24 cellular contexts compared by ENCODE assay signal in the genomic region with DNA sequence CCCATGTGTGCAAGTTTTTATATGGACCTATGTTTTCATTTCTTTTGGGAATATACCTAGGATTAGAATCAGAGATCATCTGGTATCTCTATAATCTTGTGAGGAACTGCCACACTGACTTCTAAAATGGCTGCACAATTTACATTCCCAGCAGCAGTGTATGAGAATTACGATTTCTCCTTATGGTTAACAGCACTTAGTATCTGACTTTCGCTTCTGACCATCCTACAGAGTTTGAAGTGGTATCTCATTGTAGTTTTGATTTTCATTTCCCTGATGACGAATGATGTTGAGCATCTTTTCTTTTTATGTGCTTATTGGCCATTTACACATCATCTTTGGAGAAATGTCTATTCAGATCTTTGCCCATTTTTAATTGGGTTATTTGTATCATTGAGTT. TPM values are rescaled to one million over a fixed set of nuclear protein-coding genes. Genes with fewer than 3 reads are reported as not detected.
DNase-seq lines count a peak whose midpoint lies in the region; ATAC-seq, FAIRE-seq and TF ChIP-seq lines count a peak whose summit lies in the region.
"Had no signal": no experiment of that assay in that cellular context is flagged by ENCODE, and none has a peak within 500 bp of the region (broad histone marks: within the 10 kb centered on the region; RNA-seq: fewer than 3 reads in every experiment).

No MANE protein-coding gene starts in this region.

- TF ChIP-seq POLR2A in GM12891 (IDR thresholded peaks at IDR 0.05; ENCODE audit: low read depth, low read length) (no peak), H1 (IDR thresholded peaks at IDR 0.05; ENCODE audit: control extremely low read depth in 1 of 2, low read depth in 2 of 2, low read length in 2 of 2) (no peak)

- H3K4ac ChIP-seq in H1 (replicated peaks; ENCODE audit: insufficient read length, low read depth, low read length) = no peak overlapping the region

- H2BK120ac ChIP-seq in H1 (replicated peaks; ENCODE audit: low read depth, low read length) = no peak overlapping the region

- H2AK5ac ChIP-seq in H1 (ENCODE audit: low read depth, low read length) = no peak overlapping the region

- H3K18ac ChIP-seq in H1 (ENCODE audit: extremely low read depth, low read length) = no peak overlapping the region

- H3F3A ChIP-seq in MM.1S (ENCODE audit: insufficient read depth, low read length) = peaks cover 4% of the 10 kb centered on the region; the same call in 1 of the 2 replicates

- no peak for ATAC-seq in foreskin keratinocyte
- ATAC-seq: HepG2, T-cell had no signal

- no peak overlapping the region for H4K91ac ChIP-seq in H1 (replicated peaks; ENCODE audit: insufficient read length, low read length)

- no peaks in the 10 kb centered on the region for H3K79me1 ChIP-seq in H1 (ENCODE audit: low read depth, low read length)

- no peak overlapping the region for H2BK5ac ChIP-seq in H1 (ENCODE audit: low read depth, low read length)

- 91% methylated on average over 3 of the region's 3 CpGs; no CpG with 5 or more reads in 1 of the 2 experiments for WGBS in H1 (ENCODE audit: extremely low coverage in 1 of 2, insufficient coverage in 1 of 2, insufficient read length in 1 of 2, insufficient replicate concordance in 2 of 2, low coverage in 1 of 2, low lambda C conversion rate in 2 of 2, missing lambda C conversion rate in 1 of 2), 2 experiments

- H3K4me3 ChIP-seq in GM12865 (ENCODE audit: low read depth, low read length) (no peak overlapping the region), MM.1S (ENCODE audit: low read length) (no peak overlapping the region), H1 (ENCODE audit: extremely low read depth in 1 of 4, insufficient read depth in 2 of 4, low read depth in 3 of 4, low read length in 4 of 4) (no peak overlapping the region)
- H3K4me3 ChIP-seq: SJSA1 had no signal

- no peak for TF ChIP-seq EP300 in H1 (IDR thresholded peaks at IDR 0.05; ENCODE audit: borderline replicate concordance in 1 of 2, low read depth in 2 of 2, low read length in 2 of 2)

- in situ Hi-C loops in GM13977 (cut with MboI; ENCODE audit: low pct_unique_long_range_greater_than_20kb, low sequenced_read_pairs, unreplicated experiment) = no loop called here

- H3K79me2 ChIP-seq in MM.1S (ENCODE audit: low read length) (no peaks in the 10 kb centered on the region), H1 (ENCODE audit: control insufficient read depth in 1 of 2, insufficient read depth in 2 of 2, low read length in 2 of 2) (no peaks in the 10 kb centered on the region)

- H2BK12ac ChIP-seq in H1 (ENCODE audit: low read depth, low read length) = 0 out of 2 replicates have a peak overlapping the region, but pooled peaks have one; percentile 43

- CTCF ChIA-PET in H1 (lab: Charles Lee; ENCODE audit: partially characterized antibody) = interaction anchor here (1.7 to 40.7 kb wide), 4 partner anchors 9 to 51 kb away, joined by 4 to 968 read pairs (median 40); no protein-coding TSS in a partner anchor

- H4K20me1 ChIP-seq in MM.1S (ENCODE audit: insufficient read depth, low read length) = no peaks in the 10 kb centered on the region
- H4K20me1 ChIP-seq in H1 (replicated peaks in 1 of 2; ENCODE audit: control insufficient read depth in 1 of 2, insufficient read depth in 2 of 2, low read length in 2 of 2) = no peaks in the 10 kb centered on the region

- H3K36me3 ChIP-seq in MM.1S (replicated peaks; ENCODE audit: insufficient read depth, low read length) = no peaks in the 10 kb centered on the region
- no peaks in the 10 kb centered on the region for H3K36me3 ChIP-seq in H1 (ENCODE audit: control insufficient read depth in 2 of 4, insufficient read depth in 4 of 4, low read length in 3 of 4)
- H3K36me3 ChIP-seq: SJSA1 had no signal

- no peak overlapping the region for H4K8ac ChIP-seq in H1 (ENCODE audit: extremely low read depth, insufficient read depth, low read length)

- no peak overlapping the region for H3K9ac ChIP-seq in MM.1S (ENCODE audit: low read length)
- H3K9ac ChIP-seq in H1 (replicated peaks in 1 of 4; ENCODE audit: extremely low read depth in 1 of 4, low read depth in 3 of 4, low read length in 3 of 4) = no peak overlapping the region; a peak in 1 of 7 replicates

- H3K4me1 ChIP-seq in MM.1S (ENCODE audit: low read length) = peaks cover 14% of the 10 kb centered on the region
- peaks cover 5 to 15% (median 6%) of the 10 kb centered on the region in 4 experiments for H3K4me1 ChIP-seq in H1 (replicated peaks in 1 of 4; ENCODE audit: control insufficient read depth in 3 of 4, insufficient read depth in 4 of 4, low read length in 3 of 4)
- H3K4me1 ChIP-seq in foreskin keratinocyte = no peaks in the 10 kb centered on the region
- H3K4me1 ChIP-seq: Caco-2, SJSA1 had no signal

- DNase-seq in GM12865 (ENCODE audit: low read depth) = peak; percentile 52
- no peak for DNase-seq in GM12891 (ENCODE audit: insufficient read length, low spot score)
- DNase-seq in MM.1S = peak; percentile 53
- no peak for DNase-seq in H1 (ENCODE audit: low read depth in 1 of 2, low spot score in 2 of 2)
- DNase-seq in NCI-H2081 treated with DMSO at 0.1 percent for 48 hours (lab: John Stamatoyannopoulos, UW) = no peak
- DNase-seq in GM13977 (ENCODE audit: low spot score) = no peak
- DNase-seq in foreskin keratinocyte = no peak
- DNase-seq: C1 segment of cervical spinal cord; Caco-2; CD4-positive, alpha-beta memory T cell; H7; NCI-H2029; NCI-H446 treated with DMSO at 0.1 percent for 48 hours; NCI-H526 treated with DMSO at 0.1 percent for 48 hours; Right ventricle myocardium superior; RPMI8226; T-cell had no signal

- H3K23me2 ChIP-seq in H1 (ENCODE audit: low read depth, low read length) = no peaks in the 10 kb centered on the region

- no peak for TF ChIP-seq RAD21 in H1 (IDR thresholded peaks at IDR 0.05 in 1 of 2, conservative IDR thresholded peaks at IDR 0.05 in 1 of 2; ENCODE audit: low read depth in 2 of 2, low read length in 2 of 2)

- POLR2A ChIA-PET in H1 (lab: Charles Lee; ENCODE audit: partially characterized antibody) = interaction anchor here (1.3 kb wide), 1 partner anchor 10 kb away, joined by 3 read pairs; a partner anchor contains a TSS

- H2BK15ac ChIP-seq in H1 (ENCODE audit: low read length) = no peak overlapping the region

- no peak overlapping the region for H3K56ac ChIP-seq in H1 (replicated peaks; ENCODE audit: insufficient read length, low read depth, low read length)

- TF ChIP-seq CTCF in GM12865 (IDR thresholded peaks at IDR 0.05; ENCODE audit: insufficient read depth, low read depth, low read length, missing control alignments) = no peak
- TF ChIP-seq CTCF in MM.1S (IDR thresholded peaks at IDR 0.05; ENCODE audit: low read length) = no peak
- no peak for TF ChIP-seq CTCF in H1 (IDR thresholded peaks at IDR 0.05; ENCODE audit: control extremely low read depth in 1 of 3, insufficient read depth in 1 of 3, low read depth in 1 of 3, low read length in 3 of 3)
- TF ChIP-seq CTCF in GM13977 (IDR thresholded peaks at IDR 0.05; ENCODE audit: extremely low read depth, insufficient read depth, missing control alignments) = no peak
- no peak for TF ChIP-seq CTCF in foreskin keratinocyte (conservative IDR thresholded peaks at IDR 0.05)

- H3K27me3 ChIP-seq in MM.1S (replicated peaks; ENCODE audit: insufficient read depth, low read length) (no peaks in the 10 kb centered on the region), H1 (replicated peaks in 1 of 4; ENCODE audit: control insufficient read depth in 3 of 4, extremely low read depth in 1 of 4, insufficient read depth in 3 of 4, low read length in 3 of 4) (no peaks in the 10 kb centered on the region; a peak in 1 of 7 replicates), foreskin keratinocyte (peaks cover 8% of the 10 kb centered on the region)
- H3K27me3 ChIP-seq: SJSA1 had no signal

- H3K27ac ChIP-seq in MM.1S (ENCODE audit: low read length) (no peak overlapping the region), H1 (ENCODE audit: low read depth, low read length) (no peak overlapping the region), foreskin keratinocyte (no peak overlapping the region)
- H3K27ac ChIP-seq: SJSA1 had no signal

- H3K23ac ChIP-seq in H1 (ENCODE audit: insufficient read length) = no peak overlapping the region

- H3K4me2 ChIP-seq in MM.1S (ENCODE audit: low read depth, low read length) (peak overlapping the region; percentile 28; the same call in 1 of the 2 replicates), H1 (ENCODE audit: insufficient read depth in 1 of 2, low read depth in 2 of 2, low read length in 2 of 2) (no peak overlapping the region)

- no peak overlapping the region for H2AFZ ChIP-seq in MM.1S (ENCODE audit: low read length)
- H2AFZ ChIP-seq in H1 (ENCODE audit: low read length) = no peak overlapping the region

- no peaks in the 10 kb centered on the region for H3K9me2 ChIP-seq in MM.1S (replicated peaks; ENCODE audit: insufficient read depth, low read length)

- no peak overlapping the region for H4K5ac ChIP-seq in H1 (ENCODE audit: insufficient read length, low read depth, low read length)

- no peak for FAIRE-seq in GM12891 (lab: Jason Lieb, UNC)
- no peak for FAIRE-seq in H1 (lab: Jason Lieb, UNC)
- FAIRE-seq: G401.6, GM12892, HepG2 had no signal

- H3K14ac ChIP-seq in H1 (ENCODE audit: insufficient read length) = no peak overlapping the region

- H2BK20ac ChIP-seq in H1 (ENCODE audit: low read length) = no peak overlapping the region

- H3K9me3 ChIP-seq in MM.1S (replicated peaks; ENCODE audit: insufficient read depth, low read length) = no peaks in the 10 kb centered on the region
- H3K9me3 ChIP-seq in H1 (ENCODE audit: insufficient read depth in 2 of 2, low read depth in 1 of 2, low read length in 1 of 2) = no peaks in the 10 kb centered on the region
- H3K9me3 ChIP-seq: Caco-2, SJSA1 had no signal

RNA-seq across cellular contexts. Expression of a gene that starts 10.0 kb away (rescaled TPM):
- 0.06 TPM for polyA plus RNA-seq in GM12891 (2012; ENCODE audit: low read depth, missing spikeins)
- total RNA-seq in H1 (2021; fragmentation: NEBNext Ultra II Directional; extraction: Animal tissue kit (Norgen Biotek cat#: 25700)) = 1.3 and 1.6 TPM in 2 replicates
- polyA plus RNA-seq in H1 (2011; rRNA removed) (1.0 and 1.8 TPM in 2 replicates), foreskin keratinocyte (not detected in 2 replicates)
- polyA plus RNA-seq in H1 (2011; cell fraction: cytosol; rRNA removed) = 0.97 TPM
- 2.1 TPM for polyA plus RNA-seq in H1 (2011; cell fraction: nucleus; rRNA removed)
- polyA plus RNA-seq in H1 (2012, experiment 1 of 2) = 1.4 to 2.0 TPM (median 1.5 TPM) in 4 replicates
- 1.1 TPM for polyA plus RNA-seq in H1 (2012, experiment 2 of 2)
- 0.67 TPM for polyA plus RNA-seq in H1 (2013, experiment 1 of 2)
- polyA plus RNA-seq in H1 (2013, experiment 2 of 2) = 0.72 TPM
- 1.4 and 1.6 TPM in 2 replicates for polyA minus RNA-seq in H1 (2011; rRNA and poly(A)+ RNA removed)
- polyA minus RNA-seq in H1 (2011; cell fraction: cytosol; rRNA and poly(A)+ RNA removed) = 1.5 TPM
- 1.9 TPM for polyA minus RNA-seq in H1 (2011; cell fraction: nucleus; rRNA and poly(A)+ RNA removed)
- total RNA-seq in foreskin keratinocyte = not detected in 2 replicates
- total RNA-seq: A673, HepG2, HT1080, MCF 10A, SJSA1 had no signal
- polyA plus RNA-seq: CD4-positive, alpha-beta memory T cell had no signal

RNA-seq across cellular contexts. Expression of a gene that starts 27.6 kb away (rescaled TPM):
- 24.6 TPM for polyA plus RNA-seq in GM12891 (2012; ENCODE audit: low read depth, missing spikeins)
- 73.7 and 76.3 TPM in 2 replicates for total RNA-seq in H1 (2021; fragmentation: NEBNext Ultra II Directional; extraction: Animal tissue kit (Norgen Biotek cat#: 25700))
- 56.6 and 91.0 TPM in 2 replicates for polyA plus RNA-seq in H1 (2011; rRNA removed)
- polyA plus RNA-seq in H1 (2011; cell fraction: cytosol; rRNA removed) = 30.3 TPM
- polyA plus RNA-seq in H1 (2011; cell fraction: nucleus; rRNA removed) = 56.4 TPM
- polyA plus RNA-seq in H1 (2012, experiment 1 of 2) = 63.4 to 93.4 TPM (median 83.5 TPM) in 4 replicates
- polyA plus RNA-seq in H1 (2012, experiment 2 of 2) = 84.1 TPM
- polyA plus RNA-seq in H1 (2013, experiment 1 of 2) = 34.2 TPM
- 34.4 TPM for polyA plus RNA-seq in H1 (2013, experiment 2 of 2)
- 28.0 and 32.6 TPM in 2 replicates for polyA minus RNA-seq in H1 (2011; rRNA and poly(A)+ RNA removed)
- 24.1 TPM for polyA minus RNA-seq in H1 (2011; cell fraction: cytosol; rRNA and poly(A)+ RNA removed)
- polyA minus RNA-seq in H1 (2011; cell fraction: nucleus; rRNA and poly(A)+ RNA removed) = 26.3 TPM
- 45.2 and 46.3 TPM in 2 replicates for total RNA-seq in foreskin keratinocyte
- polyA plus RNA-seq in foreskin keratinocyte = 50.2 and 52.6 TPM in 2 replicates

RNA-seq across cellular contexts. Expression of a gene that starts 48.5 kb away (rescaled TPM):
- polyA plus RNA-seq in GM12891 (2012; ENCODE audit: low read depth, missing spikeins) = 20.7 TPM
- total RNA-seq in H1 (2021; fragmentation: NEBNext Ultra II Directional; extraction: Animal tissue kit (Norgen Biotek cat#: 25700)) = 52.2 and 62.0 TPM in 2 replicates
- polyA plus RNA-seq in H1 (2011; rRNA removed) (28.6 and 48.9 TPM in 2 replicates), foreskin keratinocyte (22.4 and 23.5 TPM in 2 replicates)
- polyA plus RNA-seq in H1 (2011; cell fraction: cytosol; rRNA removed) = 20.7 TPM
- polyA plus RNA-seq in H1 (2011; cell fraction: nucleus; rRNA removed) = 44.3 TPM
- 31.3 to 45.9 TPM (median 41.7 TPM) in 4 replicates for polyA plus RNA-seq in H1 (2012, experiment 1 of 2)
- 25.4 TPM for polyA plus RNA-seq in H1 (2012, experiment 2 of 2)
- polyA plus RNA-seq in H1 (2013, experiment 1 of 2) = 36.1 TPM
- polyA plus RNA-seq in H1 (2013, experiment 2 of 2) = 36.7 TPM
- 3.9 and 5.5 TPM in 2 replicates for polyA minus RNA-seq in H1 (2011; rRNA and poly(A)+ RNA removed)
- polyA minus RNA-seq in H1 (2011; cell fraction: cytosol; rRNA and poly(A)+ RNA removed) = 28.0 TPM
- polyA minus RNA-seq in H1 (2011; cell fraction: nucleus; rRNA and poly(A)+ RNA removed) = 45.1 TPM
- 11.5 and 11.9 TPM in 2 replicates for total RNA-seq in foreskin keratinocyte

RNA-seq across cellular contexts. Expression of a gene that starts 58.5 kb away (rescaled TPM):
- 29.2 TPM for polyA plus RNA-seq in GM12891 (2012; ENCODE audit: low read depth, missing spikeins)
- 79.4 and 82.3 TPM in 2 replicates for total RNA-seq in H1 (2021; fragmentation: NEBNext Ultra II Directional; extraction: Animal tissue kit (Norgen Biotek cat#: 25700))
- polyA plus RNA-seq in H1 (2011; rRNA removed) (15.0 and 30.1 TPM in 2 replicates), foreskin keratinocyte (10.0 and 12.0 TPM in 2 replicates)
- 12.4 TPM for polyA plus RNA-seq in H1 (2011; cell fraction: cytosol; rRNA removed)
- 33.9 TPM for polyA plus RNA-seq in H1 (2011; cell fraction: nucleus; rRNA removed)
- polyA plus RNA-seq in H1 (2012, experiment 1 of 2) = 39.5 to 72.9 TPM (median 65.4 TPM) in 4 replicates
- polyA plus RNA-seq in H1 (2012, experiment 2 of 2) = 52.0 TPM
- 46.7 TPM for polyA plus RNA-seq in H1 (2013, experiment 1 of 2)
- polyA plus RNA-seq in H1 (2013, experiment 2 of 2) = 47.1 TPM
- polyA minus RNA-seq in H1 (2011; rRNA and poly(A)+ RNA removed) = 17.9 and 22.6 TPM in 2 replicates
- 30.4 TPM for polyA minus RNA-seq in H1 (2011; cell fraction: cytosol; rRNA and poly(A)+ RNA removed)
- 30.7 TPM for polyA minus RNA-seq in H1 (2011; cell fraction: nucleus; rRNA and poly(A)+ RNA removed)
- total RNA-seq in foreskin keratinocyte = 20.2 and 21.8 TPM in 2 replicates

Comparison
In these comparisons a context has a peak if more than half of its experiments do, and no peak if none do; other contexts are left out.
1. DNase-seq: peak in GM12865 (single experiment) and MM.1S (single experiment); none in GM12891 (single experiment), H1 (0 of 2), NCI-H2081 treated with DMSO at 0.1 percent for 48 hours (single experiment), GM13977 (single experiment) and foreskin keratinocyte (0 of 2).